1 cellular context compared by ENCODE assay signal in the genomic region with DNA sequence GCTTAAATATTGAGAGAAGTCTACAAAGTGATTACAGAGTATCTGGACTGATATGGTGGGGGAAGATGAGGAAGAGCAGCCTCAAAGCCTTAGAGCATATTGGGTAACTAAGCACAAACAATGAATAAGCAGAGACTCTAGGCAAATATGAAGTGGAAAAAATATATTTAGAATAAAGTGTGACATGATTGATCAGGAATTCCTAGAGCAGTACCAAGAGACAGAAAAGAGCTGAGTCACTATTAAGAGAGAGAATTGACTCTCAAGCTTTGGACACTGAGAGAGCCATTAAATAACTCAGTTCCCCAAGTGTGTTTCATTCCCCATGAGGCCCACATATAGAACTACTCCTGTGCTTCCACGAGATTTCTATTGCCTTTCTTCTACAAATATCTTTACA.
TF ChIP-seq lines count a peak whose summit lies in the region.

No MANE protein-coding gene starts in this region.

TF ChIP-seq in GM23338, 12 proteins besides CTCF, POLR2A, EP300 and RAD21:
- TF ChIP-seq CREB1 (CRISPR knock-in tag; IDR thresholded peaks at IDR 0.05; ENCODE audit: low read depth) (no peak), EZH2 (IDR thresholded peaks at IDR 0.05; ENCODE audit: low read depth, unreplicated experiment) (no peak)
